16 cellular contexts compared by ENCODE assay signal in the genomic region with DNA sequence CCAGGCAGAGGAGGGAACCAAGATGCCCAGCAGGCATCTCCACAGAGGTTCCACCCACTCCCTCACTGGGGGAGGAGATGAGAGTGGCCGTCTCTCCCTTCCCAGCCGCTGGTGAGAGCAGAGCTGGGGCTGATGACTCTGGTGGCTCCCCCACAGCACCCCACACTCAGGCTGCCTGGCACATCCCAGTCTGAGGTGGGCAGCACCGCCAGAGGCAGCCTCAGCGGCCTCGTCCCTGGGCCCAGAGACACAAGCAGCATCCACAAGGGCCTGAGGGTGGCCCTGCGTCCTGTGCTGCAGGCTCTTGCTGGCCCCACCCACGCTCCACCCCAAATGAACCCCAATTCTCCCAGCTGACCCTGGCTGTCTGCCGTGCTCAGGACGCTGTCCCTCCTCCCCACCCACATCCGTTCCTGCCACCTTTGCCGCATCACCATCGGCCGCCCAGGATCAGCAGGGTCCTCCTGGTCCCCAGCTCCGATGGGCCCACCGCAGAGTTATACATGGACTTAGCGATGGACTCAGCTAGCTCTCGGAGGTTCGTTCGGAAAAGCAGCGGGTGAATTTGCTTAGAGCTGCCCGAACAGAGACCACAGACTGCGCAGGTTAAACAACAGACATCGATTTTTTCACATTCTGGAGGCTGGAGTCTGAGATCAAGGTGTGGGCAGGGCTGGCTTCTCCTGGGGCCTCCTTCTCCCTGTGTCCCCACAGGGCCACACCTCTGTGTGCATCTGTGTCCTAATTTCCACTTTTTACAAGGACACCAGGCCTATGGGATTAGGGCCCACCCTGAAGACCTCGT. TPM values are rescaled to one million over a fixed set of nuclear protein-coding genes. Genes with fewer than 3 reads are reported as not detected.
DNase-seq lines count a peak whose midpoint lies in the region; ATAC-seq and TF ChIP-seq lines count a peak whose summit lies in the region.
"Had no signal": no experiment of that assay in that cellular context is flagged by ENCODE, and none has a peak within 500 bp of the region (broad histone marks: within the 10 kb centered on the region; RNA-seq: fewer than 3 reads in every experiment).

No MANE protein-coding gene starts in this region.

- H3K4me1 ChIP-seq in H9 (ENCODE audit: insufficient read depth, low read length) (no peaks in the 10 kb centered on the region), Panc1 (ENCODE audit: control insufficient read depth, insufficient read depth, low read length) (peaks cover 48% of the 10 kb centered on the region), lower lobe of right lung (peaks cover 18% of the 10 kb centered on the region), upper lobe of left lung (peaks cover 0 to 29% (median 19%) of the 10 kb centered on the region in 4 donors), prostate gland (replicated peaks) (no peaks in the 10 kb centered on the region)
- H3K4me1 ChIP-seq: HAP-1 had no signal

- H3K18ac ChIP-seq in H9 (ENCODE audit: insufficient read length, low read depth, low read length) = no peak overlapping the region

- ATAC-seq in Panc1 = peak; percentile 5
- no peak for ATAC-seq in lower lobe of right lung
- no peak for ATAC-seq in upper lobe of left lung (ENCODE audit: low FRiP score in 2 of 2)
- no peak for ATAC-seq in GM18861 (IDR thresholded peaks at IDR 0.05; ENCODE audit: unreplicated experiment)

- CTCF ChIA-PET in Panc1 (lab: Charles Lee) = interaction anchor here (0.5 kb wide), 1 partner anchor 49 kb away, joined by 4 read pairs; no protein-coding TSS in a partner anchor

- no peak overlapping the region for H3K27ac Mint-ChIP-seq in H9

- H3K9me3 ChIP-seq in H9 (ENCODE audit: control insufficient read depth, low read depth, low read length) (no peaks in the 10 kb centered on the region), Panc1 (ENCODE audit: control insufficient read depth, insufficient read depth, low read depth, low read length) (no peaks in the 10 kb centered on the region), lower lobe of right lung (no peaks in the 10 kb centered on the region), upper lobe of left lung (no peaks in the 10 kb centered on the region), prostate gland (no peaks in the 10 kb centered on the region)
- H3K9me3 ChIP-seq: BLaER1, HAP-1, SK-N-SH had no signal

- no peak overlapping the region for H2AFZ ChIP-seq in H9 (ENCODE audit: low read length)

- H3K9me3 Mint-ChIP-seq in H9 = peaks cover 0 to 11% of the 10 kb centered on the region in 2 experiments; a peak in 3 of 5 replicates

- H4K5ac ChIP-seq in H9 (ENCODE audit: insufficient read length, low read depth, low read length) = no peak overlapping the region

- no peak for TF ChIP-seq POLR2A in upper lobe of left lung (IDR thresholded peaks at IDR 0.05)
- no peak for TF ChIP-seq POLR2A in prostate gland (IDR thresholded peaks at IDR 0.05)

- POLR2A ChIA-PET in Panc1 (lab: Charles Lee) = no interaction called here

- no peak for TF ChIP-seq EP300 in upper lobe of left lung (IDR thresholded peaks at IDR 0.05)

- peaks cover 20 to 34% of the 10 kb centered on the region in 2 experiments for H3K4me1 Mint-ChIP-seq in H9

- H4K20me1 ChIP-seq in H9 (ENCODE audit: control insufficient read depth, insufficient read depth, insufficient read length) = no peaks in the 10 kb centered on the region

- no TSS peak for BruUV-seq in Panc1 (replicated peaks; lab: Mats Ljungman, UMichigan)

- H3K9ac ChIP-seq in H9 (ENCODE audit: extremely low read depth, insufficient read length, low read length) = no peak overlapping the region
- H3K9ac ChIP-seq: BLaER1, SK-N-SH had no signal

- in situ Hi-C loops in Panc1 (cut with HindIII; ENCODE audit: low pct_unique_long_range_greater_than_20kb, low sequenced_read_pairs) = no loop called here

- H3K14ac ChIP-seq in H9 (ENCODE audit: insufficient read depth, low read length) = no peak overlapping the region

- H3K27ac ChIP-seq in H9 (ENCODE audit: insufficient read length, low read depth, low read length) = no peak overlapping the region
- H3K27ac ChIP-seq in Panc1 (ENCODE audit: low read length) = peak overlapping the region; percentile 82
- peak overlapping the region; percentile 53 for H3K27ac ChIP-seq in lower lobe of right lung
- H3K27ac ChIP-seq in upper lobe of left lung = peak overlapping the region in 3 of 4 donors; percentile 35 to 90 (median 80)
- H3K27ac ChIP-seq in prostate gland = no peak overlapping the region
- H3K27ac ChIP-seq: BLaER1 had no signal

- no peak overlapping the region for H2BK5ac ChIP-seq in H9 (ENCODE audit: insufficient read length, low read length)

- H3K4me3 Mint-ChIP-seq in H9 = no peak overlapping the region

- no peak overlapping the region for H3K4me2 ChIP-seq in H9 (ENCODE audit: insufficient read depth, insufficient read length, low read length)
- H3K4me2 ChIP-seq: SK-N-SH had no signal

- intact Hi-C loops in Panc1 (cut with micrococcal nuclease; ENCODE audit: unreplicated experiment) = no loop called here
- intact Hi-C loops in lower lobe of right lung (cut with DNase I) = no loop called here
- intact Hi-C loops in prostate gland (cut with DNase I) = no loop called here

- H3K27me3 Mint-ChIP-seq in H9 (ENCODE audit: low read depth) = peaks cover 42% of the 10 kb centered on the region

- H2BK12ac ChIP-seq in H9 (ENCODE audit: insufficient read length, low read depth, low read length) = no peak overlapping the region

- H3K79me1 ChIP-seq in H9 (ENCODE audit: insufficient read depth, low read depth, low read length, poor library complexity, severe bottlenecking) = no peaks in the 10 kb centered on the region

- H3K4me3 ChIP-seq in Panc1 (ENCODE audit: low read depth in 2 of 2, low read length in 2 of 2) = no peak overlapping the region
- no peak overlapping the region for H3K4me3 ChIP-seq in lower lobe of right lung
- no peak overlapping the region for H3K4me3 ChIP-seq in upper lobe of left lung
- no peak overlapping the region for H3K4me3 ChIP-seq in prostate gland
- H3K4me3 ChIP-seq: BLaER1, HAP-1 had no signal

- H3K4ac ChIP-seq in H9 (ENCODE audit: low read depth, low read length) = no peak overlapping the region

- no CpG with 5 or more reads among the region's 24 CpGs for WGBS in H9 (ENCODE audit: extremely low coverage, insufficient read length, low lambda C conversion rate)
- 84 to 89% methylated on average over 21 to 22 of the region's 24 CpGs for WGBS in upper lobe of left lung, 2 donors
- WGBS in prostate gland = 81% methylated on average over 23 of the region's 24 CpGs

- peak; percentile 21 for DNase-seq in H9
- DNase-seq in Panc1 (ENCODE audit: low read depth, low spot score) = no peak
- DNase-seq in lower lobe of right lung = no peak
- peak in 1 of 2 donors; percentile 70 for DNase-seq in upper lobe of left lung
- no peak for DNase-seq in prostate gland (ENCODE audit: low spot score)
- no peak for DNase-seq in activated effector memory CD4-positive, alpha-beta T cell treated with Interleukin-2 at 50 U/mL for 16 hours
- DNase-seq: Kasumi-1; NCI-H2029 treated with DMSO at 0.1 percent for 48 hours; NCI-H524; NK-92 treated with Interleukin-12 subunit alpha and Interleukin-12 subunit beta, amount 100 ng/mL, for 24 hours; Right ventricle myocardium superior had no signal

- no peak overlapping the region for H2BK20ac ChIP-seq in H9 (ENCODE audit: low read depth, low read length, poor library complexity, severe bottlenecking)

- TF ChIP-seq CTCF in H9 (conservative IDR thresholded peaks at IDR 0.05) (no peak), Panc1 (IDR thresholded peaks at IDR 0.05) (no peak), lower lobe of right lung (IDR thresholded peaks at IDR 0.05) (no peak), upper lobe of left lung (IDR thresholded peaks at IDR 0.05) (no peak), prostate gland (IDR thresholded peaks at IDR 0.05) (no peak)

- no peak overlapping the region for H2AK5ac ChIP-seq in H9 (ENCODE audit: insufficient read length, low read length)

- H2BK15ac ChIP-seq in H9 (ENCODE audit: low read depth, low read length) = no peak overlapping the region

- H3K36me3 Mint-ChIP-seq in H9 (ENCODE audit: insufficient read depth in 1 of 3, low read depth in 3 of 3) = peaks cover 0 to 4% (median 0%) of the 10 kb centered on the region in 3 experiments; a peak in 2 of 7 replicates

- no peak overlapping the region for H3T11ph ChIP-seq in H9 (ENCODE audit: low read length)

- H3K23ac ChIP-seq in H9 (ENCODE audit: insufficient read length, low read depth, low read length) = no peak overlapping the region

- H4K8ac ChIP-seq in H9 (replicated peaks; ENCODE audit: insufficient read length, low read depth, low read length) = no peak overlapping the region

- H4K91ac ChIP-seq in H9 (ENCODE audit: insufficient read length, low read depth, low read length) = no peak overlapping the region

- H3K56ac ChIP-seq in H9 (ENCODE audit: insufficient read length, low read depth, low read length) = no peak overlapping the region

- H3K27me3 ChIP-seq in H9 (ENCODE audit: insufficient read depth, low read length) (no peaks in the 10 kb centered on the region), Panc1 (ENCODE audit: control insufficient read depth, insufficient read depth, low read length) (no peaks in the 10 kb centered on the region), lower lobe of right lung (ENCODE audit: low read depth) (no peaks in the 10 kb centered on the region), upper lobe of left lung (no peaks in the 10 kb centered on the region), prostate gland (replicated peaks; ENCODE audit: insufficient read depth) (no peaks in the 10 kb centered on the region)

- no peaks in the 10 kb centered on the region for H3K79me2 ChIP-seq in H9 (ENCODE audit: insufficient read depth, low read length)

- no peaks in the 10 kb centered on the region for H3K23me2 ChIP-seq in H9 (ENCODE audit: insufficient read length, low read depth, low read length, poor library complexity, severe bottlenecking)

- H2BK120ac ChIP-seq in H9 (ENCODE audit: low read depth, low read length, poor library complexity, severe bottlenecking) = no peak overlapping the region

- no peaks in the 10 kb centered on the region for H3K36me3 ChIP-seq in Panc1 (ENCODE audit: control insufficient read depth, insufficient read depth, low read length)
- H3K36me3 ChIP-seq in lower lobe of right lung = no peaks in the 10 kb centered on the region
- H3K36me3 ChIP-seq in upper lobe of left lung = no peaks in the 10 kb centered on the region
- H3K36me3 ChIP-seq in prostate gland = no peaks in the 10 kb centered on the region
- H3K36me3 ChIP-seq: BLaER1, HAP-1 had no signal

RNA-seq across cellular contexts. Expression of a gene that starts 20.2 kb away (rescaled TPM):
- 158 and 161 TPM in 2 replicates for total RNA-seq in H9 (2021)
- 1,813 TPM for total RNA-seq in Panc1 (2021; ENCODE audit: unreplicated experiment)
- 2,493 TPM for polyA plus RNA-seq in Panc1 (2012; ENCODE audit: insufficient read length)
- 2,919 TPM for total RNA-seq in lower lobe of right lung
- total RNA-seq in upper lobe of left lung = 1,000 to 10,000 TPM in 5 of 6 donors, 100 to 1,000 TPM in 1; 993 to 3,355 (median 2,221) TPM
- 100 to 1,000 TPM; 497 to 983 TPM for total RNA-seq in prostate gland

RNA-seq across cellular contexts. Expression of a gene that starts 33.5 kb away (rescaled TPM):
- total RNA-seq in H9 (2021) (0.59 and 0.77 TPM in 2 replicates), Panc1 (2021; ENCODE audit: unreplicated experiment) (18.0 TPM), lower lobe of right lung (9.2 TPM), upper lobe of left lung (10 to 100 TPM in 4 of 6 donors, 1 to 10 TPM in 2; 8.7 to 28.3 (median 14.2) TPM), prostate gland (1 to 10 TPM; 2.6 to 3.1 TPM)
- polyA plus RNA-seq in Panc1 (2012; ENCODE audit: insufficient read length) = 8.0 TPM

RNA-seq across cellular contexts. Expression of a gene that starts 50.9 kb away (rescaled TPM):
- total RNA-seq in H9 (2021) = not detected in 2 replicates
- 3.5 TPM for total RNA-seq in Panc1 (2021; ENCODE audit: unreplicated experiment)
- 1.9 TPM for polyA plus RNA-seq in Panc1 (2012; ENCODE audit: insufficient read length)
- total RNA-seq in lower lobe of right lung = 18.5 TPM
- total RNA-seq in upper lobe of left lung = 10 to 100 TPM in 4 of 6 donors, 1 to 10 TPM in 2; 7.4 to 31.3 (median 22.9) TPM
- total RNA-seq in prostate gland = 1 to 10 TPM; 1.7 to 4.1 TPM
- total RNA-seq: Right ventricle myocardium superior; T-helper 1 cell treated with Interleukin-12 subunit alpha and Interleukin-12 subunit beta and Interleukin-4 antibody, amounts not matched to agents 30 ng/mL and 1 ng/mL, for 36 hours had no signal
- polyA plus RNA-seq: SK-N-SH had no signal

RNA-seq across cellular contexts. Expression of a gene that starts 54.9 kb away (rescaled TPM):
- total RNA-seq in H9 (2021) (not detected in 2 replicates), Panc1 (2021; ENCODE audit: unreplicated experiment) (0.46 TPM), lower lobe of right lung (17.7 TPM), upper lobe of left lung (10 to 100 TPM in 5 of 6 donors, 1 to 10 TPM in 1; 7.3 to 28.3 (median 16.7) TPM), prostate gland (1 to 10 TPM in 1 of 2 donors, not detected in 1; 5.5 TPM)
- 0.64 TPM for polyA plus RNA-seq in Panc1 (2012; ENCODE audit: insufficient read length)
- total RNA-seq: Right ventricle myocardium superior; T-helper 1 cell treated with Interleukin-12 subunit alpha and Interleukin-12 subunit beta and Interleukin-4 antibody, amounts not matched to agents 30 ng/mL and 1 ng/mL, for 36 hours had no signal
- polyA plus RNA-seq: SK-N-SH had no signal

Comparison
In these comparisons a context has a peak if more than half of its experiments do, and no peak if none do; other contexts are left out.
1. H3K27ac ChIP-seq: peak in Panc1 (single experiment), lower lobe of right lung (single experiment) and upper lobe of left lung (3 of 4); none in H9 (single experiment) and prostate gland (0 of 2).